Comparison of ENCODE assay signal across 25 cellular contexts in genomic region chr2:198880986-198881385, GRCh38.
"Had no signal": no experiment of that assay in that cellular context is flagged by ENCODE, and none has a peak within 500 bp of the region (broad histone marks: within the 10 kb centered on the region; RNA-seq: fewer than 3 reads in every experiment).

No MANE protein-coding gene starts in this region.

- H3K4me3 ChIP-seq: adrenal gland, body of pancreas, breast epithelium, SJCRH30, SK-N-MC had no signal

- ATAC-seq: activated CD8-positive, alpha-beta T cell treated with anti-CD3 and anti-CD28 coated beads, Interleukin-2, amount 10 ng/mL, durations not matched to agents 7 days and 5 days; activated naive CD4-positive, alpha-beta T cell treated with anti-CD3 and anti-CD28 coated beads, Interleukin-2, amount 50 U/mL, for 72 hours; body of pancreas; Panc1 had no signal

- DNase-seq: activated CD4-positive, alpha-beta T cell treated with anti-CD3 and anti-CD28 coated beads for 1 hour; activated CD4-positive, alpha-beta T cell treated with anti-CD3 and anti-CD28 coated beads, Interleukin-2, amount 10 ng/mL, durations not matched to agents 24 days and 14 days; activated CD4-positive, alpha-beta T cell treated with anti-CD3 and anti-CD28 coated beads, Interleukin-2, amount 50 U/mL, for 48 hours; activated CD4-positive, CD25-positive, alpha-beta regulatory T cell; activated CD8-positive, alpha-beta T cell treated with anti-CD3 and anti-CD28 coated beads, Interleukin-2, amount 10 ng/mL, durations not matched to agents 7 days and 5 days; activated gamma-delta T cell treated with Interleukin-2 at 50 U/mL for 16 hours; activated naive CD4-positive, alpha-beta T cell treated with anti-CD3 and anti-CD28 coated beads for 36 hours; activated T-cell treated with anti-CD3 and anti-CD28 coated beads, Interleukin-2, amount 50 U/mL, for 24 hours; adrenal gland; body of pancreas; NCI-H1105; NCI-H1417 treated with DMSO at 0.1 percent for 48 hours; NCI-H1694; NCI-H1930; NCI-H2081 treated with DMSO at 0.1 percent for 48 hours; NCI-H345; NCI-H524 treated with DMSO at 0.1 percent for 48 hours; SHP77; SJCRH30; T1000; WERI-Rb-1 had no signal
